In genomic region chr16:55641430-55642056, GRCh38 we compare ENCODE assay signal across 2 cellular contexts.
TF ChIP-seq lines count a peak whose summit lies in the region.

No MANE protein-coding gene starts in this region.

TF ChIP-seq in IMR-90, 13 proteins besides CTCF, POLR2A, EP300 and RAD21:
- TF ChIP-seq RCOR1 (IDR thresholded peaks at IDR 0.05; ENCODE audit: insufficient replicate concordance, low read length) = no peak
- no peak for TF ChIP-seq RFX5 (IDR thresholded peaks at IDR 0.05; ENCODE audit: low read depth, low read length)
- TF ChIP-seq ELK1 (IDR thresholded peaks at IDR 0.05; ENCODE audit: borderline replicate concordance, low read depth, low read length) = no peak
- TF ChIP-seq MXI1 (IDR thresholded peaks at IDR 0.05; ENCODE audit: borderline replicate concordance, low read depth, low read length) = no peak
- no peak for TF ChIP-seq CHD1 (IDR thresholded peaks at IDR 0.05; ENCODE audit: low read depth, low read length)
- TF ChIP-seq BHLHE40 (IDR thresholded peaks at IDR 0.05; ENCODE audit: low read depth, low read length) = no peak
- no peak for TF ChIP-seq FOS (IDR thresholded peaks at IDR 0.05; ENCODE audit: low read depth, low read length)

TF ChIP-seq in endothelial cell of umbilical vein, 7 proteins besides CTCF, POLR2A, EP300 and RAD21:
- TF ChIP-seq JUN (IDR thresholded peaks at IDR 0.05; ENCODE audit: borderline replicate concordance, insufficient read depth, insufficient read length, low read depth) (no peak), FOS (IDR thresholded peaks at IDR 0.05; ENCODE audit: borderline replicate concordance, insufficient read depth, low read length) (no peak), POLR2AphosphoS5 (IDR thresholded peaks at IDR 0.05; ENCODE audit: insufficient read depth, low read depth, low read length) (no peak), MAX (IDR thresholded peaks at IDR 0.05; ENCODE audit: insufficient read depth, insufficient read length) (no peak), GATA2 (IDR thresholded peaks at IDR 0.05; ENCODE audit: insufficient read depth, insufficient read length, low read depth, low read length) (no peak), EZH2 (IDR thresholded peaks at IDR 0.05; ENCODE audit: borderline replicate concordance, low read depth, low read length, severe bottlenecking) (no peak), MYC (IDR thresholded peaks at IDR 0.05; ENCODE audit: low read depth, low read length) (no peak)
